8 cellular contexts compared by ENCODE assay signal in the genomic region with DNA sequence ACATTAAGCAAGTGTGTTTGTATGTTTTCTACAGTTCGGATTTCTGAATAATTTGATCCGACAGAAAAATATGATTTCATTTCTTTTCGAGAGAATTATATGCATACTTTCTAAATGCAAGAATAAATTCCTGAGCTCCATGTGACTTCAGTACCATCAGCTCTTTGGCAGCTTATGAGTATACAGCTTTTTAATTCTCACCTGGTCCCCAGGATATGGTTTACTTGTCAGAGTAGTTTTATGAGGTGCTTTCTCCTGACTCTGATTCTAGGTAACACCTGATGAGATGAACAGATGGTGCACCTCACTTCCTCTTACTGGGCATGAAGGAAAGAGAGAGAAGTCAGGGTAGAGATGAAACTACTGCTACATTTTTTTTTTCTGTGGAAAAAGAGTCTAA. TPM values are rescaled to one million over a fixed set of nuclear protein-coding genes. Genes with fewer than 3 reads are reported as not detected.
A peak's percentile ranks its signal among the peaks of the same experiment; 100 is the strongest.
DNase-seq lines count a peak whose midpoint lies in the region; ATAC-seq lines count a peak whose summit lies in the region.

No MANE protein-coding gene starts in this region.

- H3K4ac ChIP-seq in neuronal stem cell (ENCODE audit: low read length), result no peak overlapping the region

- no peak overlapping the region for H3K14ac ChIP-seq in neuronal stem cell (ENCODE audit: low read length)

- no peak overlapping the region for H3K23ac ChIP-seq in neuronal stem cell (ENCODE audit: low read depth, low read length, poor library complexity)

- no peak overlapping the region for H3K18ac ChIP-seq in neuronal stem cell (ENCODE audit: low read length)

- no peak overlapping the region for H4K8ac ChIP-seq in neuronal stem cell (ENCODE audit: low read depth, low read length)

- no peak overlapping the region for H2AK5ac ChIP-seq in neuronal stem cell (ENCODE audit: low read depth, low read length)

- peaks cover 0 to 5% of the 10 kb centered on the region in 2 donors for H3K9me3 ChIP-seq in neuronal stem cell (replicated peaks in 1 of 2; ENCODE audit: control insufficient read depth in 2 of 2, insufficient read depth in 1 of 2, low read depth in 1 of 2, low read length in 2 of 2)

- H3K4me2 ChIP-seq in neuronal stem cell (ENCODE audit: insufficient read depth, low read length, poor library complexity, severe bottlenecking), result no peak overlapping the region

- H3K9ac ChIP-seq in neuronal stem cell (ENCODE audit: low read depth, low read length, poor library complexity), result no peak overlapping the region

- peaks cover 5 to 42% of the 10 kb centered on the region in 2 donors for H3K4me1 ChIP-seq in neuronal stem cell (ENCODE audit: control insufficient read depth in 2 of 2, insufficient read depth in 1 of 2, low read depth in 1 of 2, low read length in 2 of 2)

- no peak overlapping the region for H3K27ac ChIP-seq in neuronal stem cell (replicated peaks; ENCODE audit: low read length)

- H3K27me3 ChIP-seq in neuronal stem cell (ENCODE audit: control insufficient read depth in 3 of 3, insufficient read depth in 3 of 3, low read depth in 1 of 3, low read length in 3 of 3), result no peaks in the 10 kb centered on the region

- no peaks in the 10 kb centered on the region for H3K79me1 ChIP-seq in neuronal stem cell (ENCODE audit: low read depth, low read length)

- H4K91ac ChIP-seq in neuronal stem cell (ENCODE audit: low read depth, low read length, poor library complexity), result no peak overlapping the region

- peak overlapping the region; percentile 76 for H2AFZ ChIP-seq in neuronal stem cell (ENCODE audit: low read length)

- H2BK5ac ChIP-seq in neuronal stem cell (ENCODE audit: low read length), result no peak overlapping the region

- H2BK15ac ChIP-seq in neuronal stem cell (ENCODE audit: low read length), result no peak overlapping the region

- no peaks in the 10 kb centered on the region for H3K36me3 ChIP-seq in neuronal stem cell (replicated peaks in 1 of 2; ENCODE audit: control insufficient read depth in 2 of 2, insufficient read depth in 2 of 2, low read length in 2 of 2)

- H2BK12ac ChIP-seq in neuronal stem cell (ENCODE audit: low read length), result no peak overlapping the region

- WGBS in neuronal stem cell (ENCODE audit: extremely low coverage in 2 of 2, insufficient read length in 2 of 2, insufficient replicate concordance in 1 of 2), 2 donors, result no CpG with 5 or more reads among the region's 3 CpGs

- peak; percentile 93 for DNase-seq in cerebellar cortex (ENCODE audit: low spot score)
- DNase-seq in neuronal stem cell (ENCODE audit: low spot score), result no peak
- DNase-seq in activated effector memory CD4-positive, alpha-beta T cell treated with Interleukin-2 at 50 U/mL for 16 hours, result no peak
- no peak for DNase-seq in KG1 (lab: John Stamatoyannopoulos, UW)
- DNase-seq in SHP77 treated with DMSO at 0.1 percent for 48 hours (lab: John Stamatoyannopoulos, UW), result no peak
- no peak for DNase-seq in stimulated activated CD4-positive, alpha-beta T cell treated with anti-CD3 and anti-CD28 coated beads, Interleukin-2, amount 100 ng/mL, for 24 hours

- ATAC-seq in GM18870 (IDR thresholded peaks at IDR 0.05; ENCODE audit: unreplicated experiment) (peak; percentile 44), HG03159 (IDR thresholded peaks at IDR 0.05; ENCODE audit: unreplicated experiment) (peak; percentile 49)

- no peak overlapping the region for H3K4me3 ChIP-seq in neuronal stem cell (ENCODE audit: low read length in 2 of 2)

- no peak overlapping the region for H2BK120ac ChIP-seq in neuronal stem cell (ENCODE audit: low read depth, low read length)

RNA-seq across cellular contexts. Expression of a gene that starts 3.1 kb away (rescaled TPM):
- 0.07 TPM for polyA plus RNA-seq in neuronal stem cell (2013, experiment 1 of 2)
- polyA plus RNA-seq in neuronal stem cell (2013, experiment 2 of 2), result 0.03 TPM
